ENCODE assay signal across 12 cellular contexts in the genomic region with DNA sequence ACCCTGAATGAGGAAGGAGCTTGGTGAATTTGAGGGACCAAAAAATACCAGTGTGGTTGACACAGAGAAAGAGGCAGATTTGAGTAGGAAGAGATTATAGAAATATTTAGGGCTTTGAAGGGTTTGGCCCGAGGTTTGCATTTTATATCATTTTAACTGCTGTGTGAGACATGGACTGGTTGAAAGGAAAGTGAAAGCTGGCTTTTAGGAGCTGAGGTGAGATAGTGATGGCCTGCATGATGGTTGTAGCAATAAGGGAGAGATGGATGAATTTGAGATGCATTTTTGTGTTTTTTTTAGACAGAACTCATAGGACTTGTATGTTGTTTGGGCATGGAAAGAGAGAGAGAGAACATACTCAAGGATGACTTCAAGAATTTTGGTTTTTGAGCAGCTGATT. TPM values are rescaled to one million over a fixed set of nuclear protein-coding genes. Genes with fewer than 3 reads are reported as not detected.
DNase-seq lines count a peak whose midpoint lies in the region; ATAC-seq, FAIRE-seq and TF ChIP-seq lines count a peak whose summit lies in the region.
"Had no signal": no experiment of that assay in that cellular context is flagged by ENCODE, and none has a peak within 500 bp of the region (broad histone marks: within the 10 kb centered on the region; RNA-seq: fewer than 3 reads in every experiment).

No MANE protein-coding gene starts in this region.

- peak; percentile 88 for FAIRE-seq in GM12892 (lab: Jason Lieb, UNC)
- FAIRE-seq: H54 had no signal

- DNase-seq in GM12892 (ENCODE audit: insufficient read length), result no peak
- peak; percentile 37 for DNase-seq in amniotic epithelial cell (ENCODE audit: low read depth)
- DNase-seq in LoVo (ENCODE audit: low spot score), result no peak
- no peak for DNase-seq in HuH-7 (ENCODE audit: low spot score)
- no peak for DNase-seq in cortex of kidney (lab: John Stamatoyannopoulos, UW)
- DNase-seq in medulla oblongata (ENCODE audit: extremely low spot score), result no peak
- DNase-seq: heart right ventricle, mesenchymal stem cell, retina had no signal

- ATAC-seq in GM19463 (IDR thresholded peaks at IDR 0.05; ENCODE audit: unreplicated experiment), result peak; percentile 54
- ATAC-seq in HG03097 (IDR thresholded peaks at IDR 0.05; ENCODE audit: low FRiP score, unreplicated experiment), result peak; percentile 56
- ATAC-seq: heart right ventricle had no signal

- TF ChIP-seq POLR2A in GM12892 (IDR thresholded peaks at IDR 0.05; ENCODE audit: low read depth, low read length), result no peak

RNA-seq across cellular contexts. Expression of gene FER, which starts 21.7 kb away (rescaled TPM):
- polyA plus RNA-seq in GM12892 (2012; ENCODE audit: missing spikeins), result 11.2 TPM
